8 cellular contexts compared by ENCODE assay signal in genomic region chr6:130513770-130514169, GRCh38.
A peak's percentile ranks its signal among the peaks of the same experiment; 100 is the strongest.
DNase-seq lines count a peak whose midpoint lies in the region; ATAC-seq lines count a peak whose summit lies in the region.

No MANE protein-coding gene starts in this region.

- peak overlapping the region in 1 of 4 donors; percentile 75 for H3K4me3 Mint-ChIP-seq in IgD-negative memory B cell
- H3K4me3 Mint-ChIP-seq in activated T-cell treated with anti-CD3 and anti-CD28 coated beads, Interleukin-2, amount 50 U/mL, for 4 hours: peak overlapping the region; percentile 42

- H3K27ac Mint-ChIP-seq in IgD-negative memory B cell: peak overlapping the region in 2 of 3 donors; percentile 2 to 90

- peaks cover 15 to 37% (median 18%) of the 10 kb centered on the region in 3 donors for H3K4me1 Mint-ChIP-seq in IgD-negative memory B cell
- peaks cover 72% of the 10 kb centered on the region for H3K4me1 Mint-ChIP-seq in activated T-cell treated with anti-CD3 and anti-CD28 coated beads, Interleukin-2, amount 50 U/mL, for 4 hours (ENCODE audit: low read depth)

- DNase-seq in CD1c-positive myeloid dendritic cell (ENCODE audit: extremely low spot score): peak; percentile 48
- no peak for DNase-seq in activated T-cell treated with anti-CD3 and anti-CD28 coated beads, Interleukin-2, amount 50 U/mL, for 4 hours
- no peak for DNase-seq in left lobe of liver (ENCODE audit: low spot score)
- DNase-seq in NCI-H2107 treated with DMSO at 0.1 percent for 48 hours (lab: John Stamatoyannopoulos, UW; ENCODE audit: unreplicated experiment): no peak
- no peak for DNase-seq in cerebellar nuclear complex (lab: John Stamatoyannopoulos, UW)
- DNase-seq in hippocampal formation (lab: John Stamatoyannopoulos, UW): no peak

- H3K36me3 Mint-ChIP-seq in IgD-negative memory B cell: peaks cover 6% of the 10 kb centered on the region
- no peaks in the 10 kb centered on the region for H3K36me3 Mint-ChIP-seq in activated T-cell treated with anti-CD3 and anti-CD28 coated beads, Interleukin-2, amount 50 U/mL, for 4 hours (ENCODE audit: insufficient read depth)

- ATAC-seq in GM19463 (IDR thresholded peaks at IDR 0.05; ENCODE audit: unreplicated experiment) (peak; percentile 48), left lobe of liver (peak; percentile 60)
- peak; percentile 72 to 76 for ATAC-seq in activated T-cell treated with anti-CD3 and anti-CD28 coated beads, Interleukin-2, amount 50 U/mL, for 4 hours

- peaks cover 1% of the 10 kb centered on the region for H3K27me3 Mint-ChIP-seq in IgD-negative memory B cell
- H3K27me3 Mint-ChIP-seq in activated T-cell treated with anti-CD3 and anti-CD28 coated beads, Interleukin-2, amount 50 U/mL, for 4 hours (ENCODE audit: low read depth): no peaks in the 10 kb centered on the region

- peaks cover 2 to 8% (median 7%) of the 10 kb centered on the region in 3 donors for H3K9me3 Mint-ChIP-seq in IgD-negative memory B cell
- H3K9me3 Mint-ChIP-seq in activated T-cell treated with anti-CD3 and anti-CD28 coated beads, Interleukin-2, amount 50 U/mL, for 4 hours: peaks cover 14% of the 10 kb centered on the region
